Comparison of ENCODE assay signal across 1 cellular context in genomic region chr11:73875380-73875779, GRCh38.
A peak's percentile ranks its signal among the peaks of the same experiment; 100 is the strongest.
TF ChIP-seq lines count a peak whose summit lies in the region.

No MANE protein-coding gene starts in this region.

TF ChIP-seq in K562, 482 proteins besides CTCF, POLR2A, EP300 and RAD21:
- TF ChIP-seq EZH2 (IDR thresholded peaks at IDR 0.05; ENCODE audit: borderline replicate concordance, low read depth, low read length) = no peak
- TF ChIP-seq ZNF316 (IDR thresholded peaks at IDR 0.05) = peak; percentile 38; the same call in 1 of the 2 replicates
- 0 out of 2 replicates have a peak, but pooled peaks have one; percentile 15 for TF ChIP-seq KHSRP (IDR thresholded peaks at IDR 0.05)
- no peak for TF ChIP-seq SMAD3 (CRISPR knock-in tag; conservative IDR thresholded peaks at IDR 0.05)
- TF ChIP-seq ZFP36 (IDR thresholded peaks at IDR 0.05; ENCODE audit: low read depth, low read length, partially characterized antibody) = peak; percentile 63
- 0 out of 2 replicates have a peak, but pooled peaks have one; percentile 32 for TF ChIP-seq ARID4B (CRISPR knock-in tag; IDR thresholded peaks at IDR 0.05)
- TF ChIP-seq RBM15 (IDR thresholded peaks at IDR 0.05; ENCODE audit: insufficient read depth, low read length) = no peak
- no peak for TF ChIP-seq BDP1 (IDR thresholded peaks at IDR 0.05; ENCODE audit: insufficient read depth, insufficient read length)
- TF ChIP-seq KDM4B (IDR thresholded peaks at IDR 0.05; ENCODE audit: borderline replicate concordance in 2 of 2, low read depth in 1 of 2) = no peak
- TF ChIP-seq ZNF384 (IDR thresholded peaks at IDR 0.05; ENCODE audit: low read depth, low read length) = peak; percentile 45; the same call in 1 of the 2 replicates
- TF ChIP-seq ZNF76 (CRISPR knock-in tag; IDR thresholded peaks at IDR 0.05; ENCODE audit: borderline replicate concordance) = no peak
- no peak for TF ChIP-seq BCLAF1 (IDR thresholded peaks at IDR 0.05; ENCODE audit: borderline replicate concordance in 1 of 2, control insufficient read depth in 1 of 2, low read depth in 2 of 2, low read length in 1 of 2)
- TF ChIP-seq ARID1B (IDR thresholded peaks at IDR 0.05) = no peak
- no peak for TF ChIP-seq ZNF436 (CRISPR knock-in tag; IDR thresholded peaks at IDR 0.05)
- TF ChIP-seq ELK3 (CRISPR knock-in tag; IDR thresholded peaks at IDR 0.05) = no peak
- no peak for TF ChIP-seq ZBED1 (IDR thresholded peaks at IDR 0.05)
- no peak for TF ChIP-seq ZNF277 (CRISPR knock-in tag; IDR thresholded peaks at IDR 0.05; ENCODE audit: borderline replicate concordance)
- no peak for TF ChIP-seq U2AF1 (optimal IDR thresholded peaks at IDR 0.05; ENCODE audit: low read depth, low read length)
- TF ChIP-seq ZNF140 (CRISPR knock-in tag; IDR thresholded peaks at IDR 0.05) = no peak
- TF ChIP-seq PHTF2 (CRISPR knock-in tag; IDR thresholded peaks at IDR 0.05) = no peak
